Comparison of ENCODE assay signal across 19 cellular contexts in genomic region chr3:165343185-165343584, GRCh38.
DNase-seq lines count a peak whose midpoint lies in the region; ATAC-seq, FAIRE-seq and TF ChIP-seq lines count a peak whose summit lies in the region.
"Had no signal": no experiment of that assay in that cellular context is flagged by ENCODE, and none has a peak within 500 bp of the region (broad histone marks: within the 10 kb centered on the region; RNA-seq: fewer than 3 reads in every experiment).

No MANE protein-coding gene starts in this region.

- DNase-seq in HepG2 (ENCODE audit: low spot score): no peak
- DNase-seq in right lobe of liver: no peak
- no peak for DNase-seq in HFFc6
- DNase-seq in NCI-H2081 treated with DMSO at 0.1 percent for 48 hours (lab: John Stamatoyannopoulos, UW): no peak
- no peak for DNase-seq in BE2C
- DNase-seq: 8988T; CD8-positive, alpha-beta T cell; COR-L47; GF-D8; Karpas-422 had no signal

- H3K9ac ChIP-seq in HepG2 (ENCODE audit: insufficient read depth, low read depth, low read length) (no peak overlapping the region), SU-DHL-6 (ENCODE audit: low read length) (no peak overlapping the region)

- POLR2A ChIA-PET in HepG2 (lab: Yijun Ruan, JAX): no interaction called here

- no peak overlapping the region for H3K4me3 ChIP-seq in HepG2 (replicated peaks in 1 of 3; ENCODE audit: insufficient read depth in 1 of 3, low read depth in 2 of 3, low read length in 3 of 3)
- H3K4me3 ChIP-seq in right lobe of liver: no peak overlapping the region
- no peak overlapping the region for H3K4me3 ChIP-seq in SU-DHL-6 (ENCODE audit: insufficient read depth, low read length, poor library complexity, severe bottlenecking)
- H3K4me3 ChIP-seq in BE2C (ENCODE audit: low read depth, low read length): no peak overlapping the region
- H3K4me3 ChIP-seq: K562 had no signal

- no peaks in the 10 kb centered on the region for H3F3A ChIP-seq in SU-DHL-6 (ENCODE audit: insufficient read depth)

- H3K27ac ChIP-seq in HepG2 (ENCODE audit: extremely low read length, insufficient read depth, low read length) (no peak overlapping the region), right lobe of liver (no peak overlapping the region), SU-DHL-6 (ENCODE audit: low read depth, low read length) (no peak overlapping the region)
- H3K27ac ChIP-seq: C4-2B had no signal

- H4K20me1 ChIP-seq in HepG2 (ENCODE audit: insufficient read depth, low read length) (no peaks in the 10 kb centered on the region), SU-DHL-6 (ENCODE audit: low read depth, low read length) (no peaks in the 10 kb centered on the region)

- CTCF ChIA-PET in HepG2 (lab: Yijun Ruan, JAX; ENCODE audit: low intra/inter-chr PET ratio, low total read pairs): no interaction called here

- TF ChIP-seq EP300 in HepG2 (IDR thresholded peaks at IDR 0.05; ENCODE audit: low read depth in 2 of 2, low read length in 2 of 2): no peak
- no peak for TF ChIP-seq EP300 in HepG2 (CRISPR knock-in tag; IDR thresholded peaks at IDR 0.05; ENCODE audit: borderline replicate concordance)

- H3K9me3 ChIP-seq in HepG2 (ENCODE audit: low read length): no peaks in the 10 kb centered on the region
- H3K9me3 ChIP-seq in right lobe of liver: no peaks in the 10 kb centered on the region
- H3K9me3 ChIP-seq in SU-DHL-6 (ENCODE audit: insufficient read depth, low read length): no peaks in the 10 kb centered on the region
- H3K9me3 ChIP-seq in BE2C: no peaks in the 10 kb centered on the region

- no TSS peak for BruUV-seq in HepG2 (replicated peaks; lab: Mats Ljungman, UMichigan)

- no peaks in the 10 kb centered on the region for H3K4me1 Mint-ChIP-seq in HFFc6 (ENCODE audit: low read depth)
- H3K4me1 Mint-ChIP-seq: B cell had no signal

- in situ Hi-C loops in HepG2 (cut with HindIII; ENCODE audit: extremely low pct_ligation_motif_present, low pct_unique_long_range_greater_than_20kb): no loop called here

- H3K36me3 Mint-ChIP-seq in HFFc6 (ENCODE audit: low read depth): peaks cover 4% of the 10 kb centered on the region; the same call in 1 of the 2 replicates
- H3K36me3 Mint-ChIP-seq: CD8-positive, alpha-beta T cell had no signal

- H3K9me3 Mint-ChIP-seq in HFFc6: peaks cover 27% of the 10 kb centered on the region

- TF ChIP-seq RAD21 in HepG2 (CRISPR knock-in tag; IDR thresholded peaks at IDR 0.05): no peak

- no peak for TF ChIP-seq POLR2A in HepG2 (IDR thresholded peaks at IDR 0.05; ENCODE audit: insufficient read depth in 1 of 2, low read depth in 2 of 2, low read length in 2 of 2)
- TF ChIP-seq POLR2A in right lobe of liver (IDR thresholded peaks at IDR 0.05): no peak

- H3K27me3 ChIP-seq in HepG2 (ENCODE audit: control insufficient read depth in 1 of 2, insufficient read depth in 2 of 2, low read length in 2 of 2) (no peaks in the 10 kb centered on the region), right lobe of liver (no peaks in the 10 kb centered on the region), SU-DHL-6 (ENCODE audit: low read length) (no peaks in the 10 kb centered on the region), BE2C (no peaks in the 10 kb centered on the region)

- no peak overlapping the region for H3K4me2 ChIP-seq in HepG2 (ENCODE audit: low read depth, low read length)
- H3K4me2 ChIP-seq in SU-DHL-6 (ENCODE audit: low read depth, low read length, poor library complexity, severe bottlenecking): no peak overlapping the region

- FAIRE-seq in HepG2 (lab: Jason Lieb, UNC): no peak
- FAIRE-seq: H1, HTR-8/SVneo, K562 had no signal

- H3K4me3 Mint-ChIP-seq in HFFc6: peak overlapping the region; percentile 22; the same call in 1 of the 2 replicates
- H3K4me3 Mint-ChIP-seq: B cell; CD8-positive, alpha-beta T cell had no signal

- 0% methylated on average over 1 of the region's 1 CpG for WGBS in HepG2 (ENCODE audit: low lambda C conversion rate)
- 56% methylated on average over 1 of the region's 1 CpG for WGBS in right lobe of liver (ENCODE audit: insufficient coverage, low coverage, low lambda C conversion rate, missing lambda C conversion rate)

- H3K27me3 Mint-ChIP-seq in HFFc6 (ENCODE audit: insufficient read depth): no peaks in the 10 kb centered on the region; the same call in 1 of the 2 replicates
- H3K27me3 Mint-ChIP-seq: B cell had no signal

- TF ChIP-seq CTCF in HepG2 (CRISPR knock-in tag; IDR thresholded peaks at IDR 0.05): no peak
- TF ChIP-seq CTCF in right lobe of liver (IDR thresholded peaks at IDR 0.05): no peak
- TF ChIP-seq CTCF in HFFc6 (IDR thresholded peaks at IDR 0.05): no peak
- TF ChIP-seq CTCF in SU-DHL-6 (IDR thresholded peaks at IDR 0.05; ENCODE audit: insufficient read depth, low read length, poor library complexity, severe bottlenecking): no peak
- TF ChIP-seq CTCF in BE2C (IDR thresholded peaks at IDR 0.05; ENCODE audit: low read depth, low read length): no peak

- H3K9me2 ChIP-seq in SU-DHL-6 (replicated peaks; ENCODE audit: insufficient read depth, low read length): no peaks in the 10 kb centered on the region

- peak overlapping the region; percentile 7 for H2AFZ ChIP-seq in HepG2 (ENCODE audit: low read length)
- H2AFZ ChIP-seq in SU-DHL-6 (ENCODE audit: low read depth, low read length, severe bottlenecking): peak overlapping the region; percentile 60

- no peak overlapping the region for H3K27ac Mint-ChIP-seq in HFFc6
- H3K27ac Mint-ChIP-seq: B cell; CD8-positive, alpha-beta T cell had no signal

- H3K79me2 ChIP-seq in HepG2 (ENCODE audit: insufficient read depth, low read length): no peaks in the 10 kb centered on the region
- H3K79me2 ChIP-seq in SU-DHL-6 (ENCODE audit: insufficient read depth, low read length): no peaks in the 10 kb centered on the region

- H3K4me1 ChIP-seq in HepG2 (ENCODE audit: insufficient read depth, low read length) (no peaks in the 10 kb centered on the region), right lobe of liver (no peaks in the 10 kb centered on the region), BE2C (no peaks in the 10 kb centered on the region)

- intact Hi-C loops in HepG2 (cut with micrococcal nuclease; ENCODE audit: unreplicated experiment) (no loop called here), right lobe of liver (cut with DNase I) (no loop called here)

- no peaks in the 10 kb centered on the region for H3K36me3 ChIP-seq in HepG2 (replicated peaks in 1 of 2; ENCODE audit: control insufficient read depth in 1 of 2, insufficient read depth in 2 of 2, low read length in 2 of 2)
- no peaks in the 10 kb centered on the region for H3K36me3 ChIP-seq in right lobe of liver
- H3K36me3 ChIP-seq in SU-DHL-6 (ENCODE audit: low read length): no peaks in the 10 kb centered on the region
- H3K36me3 ChIP-seq in BE2C: no peaks in the 10 kb centered on the region

- ATAC-seq in HepG2 (no peak), right lobe of liver (no peak), HG02852 (IDR thresholded peaks at IDR 0.05; ENCODE audit: unreplicated experiment) (no peak), GM21528 (IDR thresholded peaks at IDR 0.05; ENCODE audit: low FRiP score, unreplicated experiment) (no peak)
- ATAC-seq: CD8-positive, alpha-beta T cell; HCT116; K562 had no signal

TF ChIP-seq in HepG2, 621 proteins besides CTCF, POLR2A, EP300 and RAD21:
- TF ChIP-seq BCL3 (CRISPR knock-in tag; IDR thresholded peaks at IDR 0.05): no peak
